Comparison of ENCODE assay signal across 1 cellular context in the genomic region with DNA sequence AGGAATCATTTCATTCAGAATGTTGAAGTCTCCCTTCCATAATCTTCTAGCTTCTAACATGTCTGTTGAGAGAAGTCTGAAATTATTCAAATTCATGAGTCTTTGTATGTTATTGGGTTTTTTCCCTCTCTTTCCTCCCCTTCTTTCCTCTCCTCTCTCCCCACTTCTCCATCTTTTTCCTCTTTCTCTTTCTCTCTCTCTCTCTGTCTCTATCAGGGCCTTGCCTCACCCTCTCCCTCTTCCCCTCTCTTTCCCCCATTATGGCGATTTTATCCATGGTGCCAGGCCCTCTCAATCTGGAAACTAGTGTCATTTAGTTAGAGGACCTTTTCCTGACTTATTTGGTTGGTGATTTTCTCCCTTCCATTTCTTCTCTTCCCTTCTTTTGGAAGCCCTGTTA.
TF ChIP-seq lines count a peak whose summit lies in the region.

No MANE protein-coding gene starts in this region.

TF ChIP-seq in K562, 482 proteins besides CTCF, POLR2A, EP300 and RAD21 (continued from another document):
- TF ChIP-seq, protein P1, sequence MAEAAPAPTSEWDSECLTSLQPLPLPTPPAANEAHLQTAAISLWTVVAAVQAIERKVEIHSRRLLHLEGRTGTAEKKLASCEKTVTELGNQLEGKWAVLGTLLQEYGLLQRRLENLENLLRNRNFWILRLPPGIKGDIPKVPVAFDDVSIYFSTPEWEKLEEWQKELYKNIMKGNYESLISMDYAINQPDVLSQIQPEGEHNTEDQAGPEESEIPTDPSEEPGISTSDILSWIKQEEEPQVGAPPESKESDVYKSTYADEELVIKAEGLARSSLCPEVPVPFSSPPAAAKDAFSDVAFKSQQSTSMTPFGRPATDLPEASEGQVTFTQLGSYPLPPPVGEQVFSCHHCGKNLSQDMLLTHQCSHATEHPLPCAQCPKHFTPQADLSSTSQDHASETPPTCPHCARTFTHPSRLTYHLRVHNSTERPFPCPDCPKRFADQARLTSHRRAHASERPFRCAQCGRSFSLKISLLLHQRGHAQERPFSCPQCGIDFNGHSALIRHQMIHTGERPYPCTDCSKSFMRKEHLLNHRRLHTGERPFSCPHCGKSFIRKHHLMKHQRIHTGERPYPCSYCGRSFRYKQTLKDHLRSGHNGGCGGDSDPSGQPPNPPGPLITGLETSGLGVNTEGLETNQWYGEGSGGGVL (CRISPR knock-in tag; IDR thresholded peaks at IDR 0.05) = no peak
- TF ChIP-seq, protein P2, sequence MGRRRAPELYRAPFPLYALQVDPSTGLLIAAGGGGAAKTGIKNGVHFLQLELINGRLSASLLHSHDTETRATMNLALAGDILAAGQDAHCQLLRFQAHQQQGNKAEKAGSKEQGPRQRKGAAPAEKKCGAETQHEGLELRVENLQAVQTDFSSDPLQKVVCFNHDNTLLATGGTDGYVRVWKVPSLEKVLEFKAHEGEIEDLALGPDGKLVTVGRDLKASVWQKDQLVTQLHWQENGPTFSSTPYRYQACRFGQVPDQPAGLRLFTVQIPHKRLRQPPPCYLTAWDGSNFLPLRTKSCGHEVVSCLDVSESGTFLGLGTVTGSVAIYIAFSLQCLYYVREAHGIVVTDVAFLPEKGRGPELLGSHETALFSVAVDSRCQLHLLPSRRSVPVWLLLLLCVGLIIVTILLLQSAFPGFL (CRISPR knock-in tag; IDR thresholded peaks at IDR 0.05) = no peak
- TF ChIP-seq MTA3 (IDR thresholded peaks at IDR 0.05; ENCODE audit: borderline replicate concordance) (no peak), NR2C1 (IDR thresholded peaks at IDR 0.05) (no peak), NR2C1 (tag; IDR thresholded peaks at IDR 0.05) (0 out of 2 replicates have a peak, but pooled peaks have one; percentile 11), NR1H2 (CRISPR knock-in tag; IDR thresholded peaks at IDR 0.05) (no peak)
- TF ChIP-seq, protein P3, sequence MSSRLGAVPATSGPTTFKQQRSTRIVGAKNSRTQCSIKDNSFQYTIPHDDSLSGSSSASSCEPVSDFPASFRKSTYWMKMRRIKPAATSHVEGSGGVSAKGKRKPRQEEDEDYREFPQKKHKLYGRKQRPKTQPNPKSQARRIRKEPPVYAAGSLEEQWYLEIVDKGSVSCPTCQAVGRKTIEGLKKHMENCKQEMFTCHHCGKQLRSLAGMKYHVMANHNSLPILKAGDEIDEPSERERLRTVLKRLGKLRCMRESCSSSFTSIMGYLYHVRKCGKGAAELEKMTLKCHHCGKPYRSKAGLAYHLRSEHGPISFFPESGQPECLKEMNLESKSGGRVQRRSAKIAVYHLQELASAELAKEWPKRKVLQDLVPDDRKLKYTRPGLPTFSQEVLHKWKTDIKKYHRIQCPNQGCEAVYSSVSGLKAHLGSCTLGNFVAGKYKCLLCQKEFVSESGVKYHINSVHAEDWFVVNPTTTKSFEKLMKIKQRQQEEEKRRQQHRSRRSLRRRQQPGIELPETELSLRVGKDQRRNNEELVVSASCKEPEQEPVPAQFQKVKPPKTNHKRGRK (tag; IDR thresholded peaks at IDR 0.05) = peak; percentile 93
- TF ChIP-seq, protein P4, sequence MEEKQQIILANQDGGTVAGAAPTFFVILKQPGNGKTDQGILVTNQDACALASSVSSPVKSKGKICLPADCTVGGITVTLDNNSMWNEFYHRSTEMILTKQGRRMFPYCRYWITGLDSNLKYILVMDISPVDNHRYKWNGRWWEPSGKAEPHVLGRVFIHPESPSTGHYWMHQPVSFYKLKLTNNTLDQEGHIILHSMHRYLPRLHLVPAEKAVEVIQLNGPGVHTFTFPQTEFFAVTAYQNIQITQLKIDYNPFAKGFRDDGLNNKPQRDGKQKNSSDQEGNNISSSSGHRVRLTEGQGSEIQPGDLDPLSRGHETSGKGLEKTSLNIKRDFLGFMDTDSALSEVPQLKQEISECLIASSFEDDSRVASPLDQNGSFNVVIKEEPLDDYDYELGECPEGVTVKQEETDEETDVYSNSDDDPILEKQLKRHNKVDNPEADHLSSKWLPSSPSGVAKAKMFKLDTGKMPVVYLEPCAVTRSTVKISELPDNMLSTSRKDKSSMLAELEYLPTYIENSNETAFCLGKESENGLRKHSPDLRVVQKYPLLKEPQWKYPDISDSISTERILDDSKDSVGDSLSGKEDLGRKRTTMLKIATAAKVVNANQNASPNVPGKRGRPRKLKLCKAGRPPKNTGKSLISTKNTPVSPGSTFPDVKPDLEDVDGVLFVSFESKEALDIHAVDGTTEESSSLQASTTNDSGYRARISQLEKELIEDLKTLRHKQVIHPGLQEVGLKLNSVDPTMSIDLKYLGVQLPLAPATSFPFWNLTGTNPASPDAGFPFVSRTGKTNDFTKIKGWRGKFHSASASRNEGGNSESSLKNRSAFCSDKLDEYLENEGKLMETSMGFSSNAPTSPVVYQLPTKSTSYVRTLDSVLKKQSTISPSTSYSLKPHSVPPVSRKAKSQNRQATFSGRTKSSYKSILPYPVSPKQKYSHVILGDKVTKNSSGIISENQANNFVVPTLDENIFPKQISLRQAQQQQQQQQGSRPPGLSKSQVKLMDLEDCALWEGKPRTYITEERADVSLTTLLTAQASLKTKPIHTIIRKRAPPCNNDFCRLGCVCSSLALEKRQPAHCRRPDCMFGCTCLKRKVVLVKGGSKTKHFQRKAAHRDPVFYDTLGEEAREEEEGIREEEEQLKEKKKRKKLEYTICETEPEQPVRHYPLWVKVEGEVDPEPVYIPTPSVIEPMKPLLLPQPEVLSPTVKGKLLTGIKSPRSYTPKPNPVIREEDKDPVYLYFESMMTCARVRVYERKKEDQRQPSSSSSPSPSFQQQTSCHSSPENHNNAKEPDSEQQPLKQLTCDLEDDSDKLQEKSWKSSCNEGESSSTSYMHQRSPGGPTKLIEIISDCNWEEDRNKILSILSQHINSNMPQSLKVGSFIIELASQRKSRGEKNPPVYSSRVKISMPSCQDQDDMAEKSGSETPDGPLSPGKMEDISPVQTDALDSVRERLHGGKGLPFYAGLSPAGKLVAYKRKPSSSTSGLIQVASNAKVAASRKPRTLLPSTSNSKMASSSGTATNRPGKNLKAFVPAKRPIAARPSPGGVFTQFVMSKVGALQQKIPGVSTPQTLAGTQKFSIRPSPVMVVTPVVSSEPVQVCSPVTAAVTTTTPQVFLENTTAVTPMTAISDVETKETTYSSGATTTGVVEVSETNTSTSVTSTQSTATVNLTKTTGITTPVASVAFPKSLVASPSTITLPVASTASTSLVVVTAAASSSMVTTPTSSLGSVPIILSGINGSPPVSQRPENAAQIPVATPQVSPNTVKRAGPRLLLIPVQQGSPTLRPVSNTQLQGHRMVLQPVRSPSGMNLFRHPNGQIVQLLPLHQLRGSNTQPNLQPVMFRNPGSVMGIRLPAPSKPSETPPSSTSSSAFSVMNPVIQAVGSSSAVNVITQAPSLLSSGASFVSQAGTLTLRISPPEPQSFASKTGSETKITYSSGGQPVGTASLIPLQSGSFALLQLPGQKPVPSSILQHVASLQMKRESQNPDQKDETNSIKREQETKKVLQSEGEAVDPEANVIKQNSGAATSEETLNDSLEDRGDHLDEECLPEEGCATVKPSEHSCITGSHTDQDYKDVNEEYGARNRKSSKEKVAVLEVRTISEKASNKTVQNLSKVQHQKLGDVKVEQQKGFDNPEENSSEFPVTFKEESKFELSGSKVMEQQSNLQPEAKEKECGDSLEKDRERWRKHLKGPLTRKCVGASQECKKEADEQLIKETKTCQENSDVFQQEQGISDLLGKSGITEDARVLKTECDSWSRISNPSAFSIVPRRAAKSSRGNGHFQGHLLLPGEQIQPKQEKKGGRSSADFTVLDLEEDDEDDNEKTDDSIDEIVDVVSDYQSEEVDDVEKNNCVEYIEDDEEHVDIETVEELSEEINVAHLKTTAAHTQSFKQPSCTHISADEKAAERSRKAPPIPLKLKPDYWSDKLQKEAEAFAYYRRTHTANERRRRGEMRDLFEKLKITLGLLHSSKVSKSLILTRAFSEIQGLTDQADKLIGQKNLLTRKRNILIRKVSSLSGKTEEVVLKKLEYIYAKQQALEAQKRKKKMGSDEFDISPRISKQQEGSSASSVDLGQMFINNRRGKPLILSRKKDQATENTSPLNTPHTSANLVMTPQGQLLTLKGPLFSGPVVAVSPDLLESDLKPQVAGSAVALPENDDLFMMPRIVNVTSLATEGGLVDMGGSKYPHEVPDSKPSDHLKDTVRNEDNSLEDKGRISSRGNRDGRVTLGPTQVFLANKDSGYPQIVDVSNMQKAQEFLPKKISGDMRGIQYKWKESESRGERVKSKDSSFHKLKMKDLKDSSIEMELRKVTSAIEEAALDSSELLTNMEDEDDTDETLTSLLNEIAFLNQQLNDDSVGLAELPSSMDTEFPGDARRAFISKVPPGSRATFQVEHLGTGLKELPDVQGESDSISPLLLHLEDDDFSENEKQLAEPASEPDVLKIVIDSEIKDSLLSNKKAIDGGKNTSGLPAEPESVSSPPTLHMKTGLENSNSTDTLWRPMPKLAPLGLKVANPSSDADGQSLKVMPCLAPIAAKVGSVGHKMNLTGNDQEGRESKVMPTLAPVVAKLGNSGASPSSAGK (IDR thresholded peaks at IDR 0.05) = no peak
TF ChIP-seq in K562: peak in this region for 13.
